Comparison of ENCODE assay signal across 15 cellular contexts in genomic region chr12:126389215-126389841, GRCh38.
DNase-seq lines count a peak whose midpoint lies in the region; ATAC-seq and TF ChIP-seq lines count a peak whose summit lies in the region.
"Had no signal": no experiment of that assay in that cellular context is flagged by ENCODE, and none has a peak within 500 bp of the region (broad histone marks: within the 10 kb centered on the region; RNA-seq: fewer than 3 reads in every experiment).

No MANE protein-coding gene starts in this region.

- DNase-seq in left ventricle myocardium superior (peak; percentile 27), right cardiac atrium (no peak), SK-N-MC (ENCODE audit: low read depth, low spot score) (peak; percentile 72), SKM-1 treated with dmso at 0.1 percent for 144 hours (lab: John Stamatoyannopoulos, UW; ENCODE audit: unreplicated experiment) (no peak), esophagus squamous epithelium (lab: John Stamatoyannopoulos, UW) (no peak)
- DNase-seq in activated CD4-positive, alpha-beta T cell treated with anti-CD3 and anti-CD28 coated beads, Interleukin-2, amount 50 U/mL, for 48 hours = no peak
- DNase-seq: activated naive CD8-positive, alpha-beta T cell treated with anti-CD3 and anti-CD28 coated beads, Interleukin-2, amount 10 ng/mL, durations not matched to agents 7 days and 5 days; activated T-cell treated with anti-CD3 and anti-CD28 coated beads for 4 hours; DMS79 treated with DMSO at 0.1 percent for 48 hours; NCI-H187; thyroid gland had no signal

- no peak overlapping the region for H3K27ac ChIP-seq in right cardiac atrium (ENCODE audit: low read length)
- peak overlapping the region; percentile 71 for H3K27ac ChIP-seq in SK-N-MC
- no peak overlapping the region for H3K27ac ChIP-seq in gastroesophageal sphincter
- no peak overlapping the region for H3K27ac ChIP-seq in esophagus squamous epithelium
- H3K27ac ChIP-seq: thyroid gland had no signal

- H3K4me1 ChIP-seq in right cardiac atrium (ENCODE audit: control insufficient read depth, insufficient read depth, low read length) = no peaks in the 10 kb centered on the region
- H3K4me1 ChIP-seq in gastroesophageal sphincter = no peaks in the 10 kb centered on the region
- H3K4me1 ChIP-seq in esophagus squamous epithelium = peaks cover 0 to 10% (median 0%) of the 10 kb centered on the region in 3 donors
- H3K4me1 ChIP-seq: thyroid gland had no signal

- TF ChIP-seq POLR2A in gastroesophageal sphincter (IDR thresholded peaks at IDR 0.05) = no peak
- no peak for TF ChIP-seq POLR2A in esophagus squamous epithelium (IDR thresholded peaks at IDR 0.05)

- intact Hi-C loops in left ventricle myocardium superior (cut with micrococcal nuclease) (no loop called here), right cardiac atrium (cut with DNase I) (no loop called here), esophagus squamous epithelium (cut with DNase I) (no loop called here)

- H3K4me3 ChIP-seq in right cardiac atrium (ENCODE audit: low read length) (no peak overlapping the region), SK-N-MC (peak overlapping the region; percentile 70), gastroesophageal sphincter (no peak overlapping the region), esophagus squamous epithelium (no peak overlapping the region)
- H3K4me3 ChIP-seq: thyroid gland had no signal

- ATAC-seq in left ventricle myocardium superior = no peak
- no peak for ATAC-seq in right cardiac atrium
- peak; percentile 65 for ATAC-seq in gastroesophageal sphincter
- no peak for ATAC-seq in HG03521 (IDR thresholded peaks at IDR 0.05; ENCODE audit: unreplicated experiment)
- ATAC-seq: activated CD4-positive, CD25-positive, alpha-beta regulatory T cell treated with anti-CD3 and anti-CD28 coated beads, Interleukin-2, amount 50 U/mL, for 24 hours; esophagus mucosa had no signal

- no peak for TF ChIP-seq CTCF in gastroesophageal sphincter (IDR thresholded peaks at IDR 0.05)
- no peak for TF ChIP-seq CTCF in esophagus squamous epithelium (IDR thresholded peaks at IDR 0.05)

- H3K27me3 ChIP-seq in right cardiac atrium (ENCODE audit: control insufficient read depth, insufficient read depth) = no peaks in the 10 kb centered on the region
- H3K27me3 ChIP-seq in gastroesophageal sphincter = peaks cover 3% of the 10 kb centered on the region
- no peaks in the 10 kb centered on the region for H3K27me3 ChIP-seq in esophagus squamous epithelium
- H3K27me3 ChIP-seq: thyroid gland had no signal

- 66% methylated on average over 9 of the region's 9 CpGs for WGBS in right cardiac atrium
- 21 to 29% methylated on average over 9 of the region's 9 CpGs for WGBS in gastroesophageal sphincter (ENCODE audit: low coverage in 1 of 2), 2 donors
- WGBS in esophagus squamous epithelium, 2 donors = 22 to 23% methylated on average over 9 of the region's 9 CpGs

- TF ChIP-seq EP300 in gastroesophageal sphincter (IDR thresholded peaks at IDR 0.05) = no peak

- H3K9ac ChIP-seq in SK-N-MC (ENCODE audit: insufficient read length) = peak overlapping the region; percentile 49

- H3K36me3 ChIP-seq in SK-N-MC (ENCODE audit: insufficient read depth, low read length) = no peaks in the 10 kb centered on the region
- no peaks in the 10 kb centered on the region for H3K36me3 ChIP-seq in gastroesophageal sphincter
- H3K36me3 ChIP-seq in esophagus squamous epithelium = no peaks in the 10 kb centered on the region
- H3K36me3 ChIP-seq: thyroid gland had no signal

- H3K9me3 ChIP-seq in right cardiac atrium (ENCODE audit: control insufficient read depth, low read length) = no peaks in the 10 kb centered on the region
- no peaks in the 10 kb centered on the region for H3K9me3 ChIP-seq in SK-N-MC (ENCODE audit: low read depth, low read length)
- no peaks in the 10 kb centered on the region for H3K9me3 ChIP-seq in gastroesophageal sphincter
- H3K9me3 ChIP-seq in esophagus squamous epithelium = no peaks in the 10 kb centered on the region
- H3K9me3 ChIP-seq: thyroid gland had no signal

Comparison
In these comparisons a context has a peak if more than half of its experiments do, and no peak if none do; other contexts are left out.
1. DNase-seq: peak in left ventricle myocardium superior (single experiment) and SK-N-MC (single experiment); none in right cardiac atrium (0 of 3), SKM-1 treated with dmso at 0.1 percent for 144 hours (single experiment), activated CD4-positive, alpha-beta T cell treated with anti-CD3 and anti-CD28 coated beads, Interleukin-2, amount 50 U/mL, for 48 hours (0 of 2) and esophagus squamous epithelium (single experiment).